In the genomic region with DNA sequence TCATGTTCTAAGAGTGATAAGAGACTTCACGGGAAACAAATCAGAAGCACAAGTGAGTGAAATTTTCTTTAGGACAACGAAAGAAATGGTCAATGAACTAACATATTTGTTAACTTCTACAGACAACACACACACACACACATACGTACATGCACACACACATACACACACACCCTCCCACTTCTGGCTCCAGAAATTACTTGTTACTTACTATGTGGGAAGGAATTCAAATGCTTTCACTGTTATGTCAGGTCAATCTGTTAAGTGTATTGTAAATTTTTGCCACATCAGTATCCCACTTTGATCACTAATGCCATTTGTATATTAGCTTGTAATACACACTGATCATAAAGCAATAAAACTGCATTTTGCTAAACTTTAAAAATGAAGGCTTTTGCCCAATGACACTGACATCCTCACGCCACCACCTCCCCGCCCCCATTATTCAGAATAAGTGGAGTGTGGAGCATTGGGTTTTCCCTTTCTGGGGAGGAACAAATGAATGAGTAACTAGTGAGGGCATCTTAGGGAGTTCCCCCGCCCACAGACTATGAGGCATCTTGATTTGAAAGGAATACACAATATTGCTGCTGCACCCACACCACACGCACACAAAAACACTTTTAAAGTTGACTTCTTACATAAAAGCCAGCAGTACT, we compare ENCODE assay signal across 8 cellular contexts.
A peak's percentile ranks its signal among the peaks of the same experiment; 100 is the strongest.
DNase-seq lines count a peak whose midpoint lies in the region; ATAC-seq lines count a peak whose summit lies in the region.

No MANE protein-coding gene starts in this region.

- ATAC-seq in HG02623 (IDR thresholded peaks at IDR 0.05; ENCODE audit: unreplicated experiment): peak; percentile 55
- no peak for ATAC-seq in HG02870 (IDR thresholded peaks at IDR 0.05; ENCODE audit: unreplicated experiment)

- peak; percentile 40 for DNase-seq in COLO829 (ENCODE audit: low spot score)
- peak; percentile 76 for DNase-seq in activated CD4-positive, CD25-positive, alpha-beta regulatory T cell treated with anti-CD3 and anti-CD28 coated beads, Interleukin-2, amount 50 U/mL, for 72 hours
- peak; percentile 40 for DNase-seq in dermis blood vessel endothelial cell
- peak; percentile 58 to 89 for DNase-seq in stimulated activated CD8-positive, alpha-beta memory T cell treated with anti-CD3 and anti-CD28 coated beads, Interleukin-15, amount 100 ng/mL, for 4 hours (ENCODE audit: low read depth in 2 of 2)
- no peak for DNase-seq in D341Med (ENCODE audit: low spot score)
- DNase-seq in Ammon's horn (ENCODE audit: low spot score): no peak

Comparison
In these comparisons a context has a peak if more than half of its experiments do, and no peak if none do; other contexts are left out.
1. DNase-seq: peak in COLO829 (single experiment), activated CD4-positive, CD25-positive, alpha-beta regulatory T cell treated with anti-CD3 and anti-CD28 coated beads, Interleukin-2, amount 50 U/mL, for 72 hours (single experiment), dermis blood vessel endothelial cell (single experiment) and stimulated activated CD8-positive, alpha-beta memory T cell treated with anti-CD3 and anti-CD28 coated beads, Interleukin-15, amount 100 ng/mL, for 4 hours (2 of 2); none in D341Med (single experiment) and Ammon's horn (single experiment).